In the genomic region with DNA sequence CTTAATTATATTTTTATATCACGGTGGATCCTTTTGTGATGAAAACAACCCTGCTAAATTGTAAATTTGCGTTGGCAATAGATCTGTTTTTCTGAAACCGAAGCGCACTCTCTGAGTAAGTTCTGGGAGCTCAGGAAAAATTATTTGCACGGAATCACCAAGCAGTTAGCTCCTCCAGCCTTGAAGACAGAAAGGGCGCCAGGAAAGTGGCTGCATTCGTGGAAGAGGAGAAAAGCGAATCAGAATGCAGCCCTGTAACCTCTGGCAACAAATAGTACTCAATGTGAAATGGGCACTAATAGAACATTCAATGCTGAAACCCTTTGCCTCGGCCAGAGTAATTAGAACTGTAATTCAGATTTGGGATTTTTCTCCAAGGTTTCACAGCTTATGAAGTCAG, we compare ENCODE assay signal across 22 cellular contexts.
A peak's percentile ranks its signal among the peaks of the same experiment; 100 is the strongest.
DNase-seq lines count a peak whose midpoint lies in the region; ATAC-seq, FAIRE-seq and TF ChIP-seq lines count a peak whose summit lies in the region.
"Had no signal": no experiment of that assay in that cellular context is flagged by ENCODE, and none has a peak within 500 bp of the region (broad histone marks: within the 10 kb centered on the region; RNA-seq: fewer than 3 reads in every experiment).

No MANE protein-coding gene starts in this region.

- H3K36me3 ChIP-seq in astrocyte (ENCODE audit: insufficient read depth, low read length) (no peaks in the 10 kb centered on the region), uterus (no peaks in the 10 kb centered on the region), endodermal cell (ENCODE audit: control insufficient read depth, insufficient read depth, low read length) (no peaks in the 10 kb centered on the region)
- H3K36me3 ChIP-seq in naive thymus-derived CD4-positive, alpha-beta T cell (ENCODE audit: control insufficient read depth in 2 of 3, insufficient read depth in 3 of 3, low read length in 3 of 3) = no peaks in the 10 kb centered on the region

- H4K20me1 ChIP-seq in astrocyte (ENCODE audit: insufficient read depth, low read length) = no peaks in the 10 kb centered on the region

- DNase-seq in Ammon's horn (ENCODE audit: low spot score) (peak; percentile 68), astrocyte (ENCODE audit: low read depth) (no peak), globus pallidus (ENCODE audit: low spot score) (peak; percentile 63), nucleus accumbens (lab: John Stamatoyannopoulos, UW) (peak in 31 of 56 donors; percentile 1 to 64 (median 21)), hepatic stellate cell (ENCODE audit: low spot score) (no peak), uterus (no peak), endodermal cell (no peak)
- DNase-seq in naive thymus-derived CD4-positive, alpha-beta T cell = no peak
- DNase-seq: 8988T; CD4-positive, CD25-positive, alpha-beta regulatory T cell; COR-L47; GF-D8; HCEC 1CT; IMR-90; NCI-H1092; NCI-H146; NCI-H2081; NCI-H2171 treated with DMSO at 0.1 percent for 48 hours; NCI-H748 treated with DMSO at 0.1 percent for 48 hours; Right ventricle myocardium superior had no signal

- H3K27me3 Mint-ChIP-seq in astrocyte (ENCODE audit: low read depth, unreplicated experiment) (no peaks in the 10 kb centered on the region), endodermal cell (ENCODE audit: insufficient read depth) (no peaks in the 10 kb centered on the region)
- H3K27me3 Mint-ChIP-seq in naive thymus-derived CD4-positive, alpha-beta T cell = peaks cover 0 to 10% (median 1%) of the 10 kb centered on the region in 5 donors
- H3K27me3 Mint-ChIP-seq: B cell; CD4-positive, CD25-positive, alpha-beta regulatory T cell had no signal

- no peak for TF ChIP-seq CTCF in astrocyte (IDR thresholded peaks at IDR 0.05; ENCODE audit: insufficient read depth, low read depth, low read length)
- TF ChIP-seq CTCF in uterus (IDR thresholded peaks at IDR 0.05) = no peak
- no peak for TF ChIP-seq CTCF in endodermal cell (conservative IDR thresholded peaks at IDR 0.05)

- H3K9me3 ChIP-seq in astrocyte (ENCODE audit: insufficient read depth, low read depth, low read length) = no peaks in the 10 kb centered on the region
- no peaks in the 10 kb centered on the region for H3K9me3 ChIP-seq in naive thymus-derived CD4-positive, alpha-beta T cell (ENCODE audit: control insufficient read depth in 2 of 3, low read length in 3 of 3)
- H3K9me3 ChIP-seq in uterus = no peaks in the 10 kb centered on the region
- no peaks in the 10 kb centered on the region for H3K9me3 ChIP-seq in endodermal cell (ENCODE audit: control insufficient read depth, low read length)

- no peaks in the 10 kb centered on the region for H3K79me2 ChIP-seq in astrocyte (ENCODE audit: insufficient read depth, low read length)

- H3K9ac ChIP-seq in astrocyte (ENCODE audit: low read length) (no peak overlapping the region), endodermal cell (ENCODE audit: extremely low read depth, low read length, poor library complexity, severe bottlenecking) (no peak overlapping the region)

- POLR2A ChIA-PET in naive thymus-derived CD4-positive, alpha-beta T cell (lab: Charles Lee) = no interaction called here

- H3K27ac ChIP-seq in astrocyte (ENCODE audit: low read depth, low read length) = no peak overlapping the region
- no peak overlapping the region for H3K27ac ChIP-seq in naive thymus-derived CD4-positive, alpha-beta T cell (ENCODE audit: low read depth, low read length)
- no peak overlapping the region for H3K27ac ChIP-seq in uterus
- H3K27ac ChIP-seq in endodermal cell (ENCODE audit: low read depth, low read length) = no peak overlapping the region

- WGBS in endodermal cell (ENCODE audit: insufficient coverage in 1 of 2, insufficient read length in 1 of 2), 2 experiments = 90 to 94% methylated on average over 9 of the region's 9 CpGs

- H3K4me1 Mint-ChIP-seq in astrocyte (ENCODE audit: low read depth, unreplicated experiment) (no peaks in the 10 kb centered on the region), endodermal cell (no peaks in the 10 kb centered on the region)
- H3K4me1 Mint-ChIP-seq in naive thymus-derived CD4-positive, alpha-beta T cell = no peaks in the 10 kb centered on the region
- H3K4me1 Mint-ChIP-seq: B cell; CD4-positive, CD25-positive, alpha-beta regulatory T cell had no signal

- H3K4me2 ChIP-seq in astrocyte (ENCODE audit: low read length) = peak overlapping the region; percentile 15

- H3K9me3 Mint-ChIP-seq in astrocyte (ENCODE audit: unreplicated experiment) = no peaks in the 10 kb centered on the region
- peaks cover 0 to 5% (median 0%) of the 10 kb centered on the region in 11 donors for H3K9me3 Mint-ChIP-seq in naive thymus-derived CD4-positive, alpha-beta T cell
- no peaks in the 10 kb centered on the region for H3K9me3 Mint-ChIP-seq in endodermal cell

- no peak overlapping the region for H3K27ac Mint-ChIP-seq in astrocyte (ENCODE audit: unreplicated experiment)
- H3K27ac Mint-ChIP-seq in naive thymus-derived CD4-positive, alpha-beta T cell = no peak overlapping the region
- H3K27ac Mint-ChIP-seq in endodermal cell = no peak overlapping the region
- H3K27ac Mint-ChIP-seq: B cell; CD4-positive, CD25-positive, alpha-beta regulatory T cell had no signal

- intact Hi-C loops in naive thymus-derived CD4-positive, alpha-beta T cell (cut with micrococcal nuclease) = no loop called here
- intact Hi-C loops in uterus (cut with DNase I; ENCODE audit: low total_unique reads) = no loop called here

- no peaks in the 10 kb centered on the region for H3K4me1 ChIP-seq in astrocyte (ENCODE audit: insufficient read depth, low read length)
- H3K4me1 ChIP-seq in naive thymus-derived CD4-positive, alpha-beta T cell (ENCODE audit: control insufficient read depth in 2 of 2, insufficient read depth in 2 of 2, low read length in 2 of 2) = no peaks in the 10 kb centered on the region
- no peaks in the 10 kb centered on the region for H3K4me1 ChIP-seq in uterus
- no peaks in the 10 kb centered on the region for H3K4me1 ChIP-seq in endodermal cell (ENCODE audit: control insufficient read depth, insufficient read depth, low read length)

- H3K4me3 Mint-ChIP-seq in astrocyte (ENCODE audit: unreplicated experiment) (no peak overlapping the region), endodermal cell (no peak overlapping the region)
- H3K4me3 Mint-ChIP-seq in naive thymus-derived CD4-positive, alpha-beta T cell = no peak overlapping the region
- H3K4me3 Mint-ChIP-seq: B cell; CD4-positive, CD25-positive, alpha-beta regulatory T cell had no signal

- TF ChIP-seq POLR2A in uterus (IDR thresholded peaks at IDR 0.05) = no peak

- peak overlapping the region; percentile 7 for H2AFZ ChIP-seq in astrocyte (ENCODE audit: low read depth, low read length)

- CTCF ChIA-PET in naive thymus-derived CD4-positive, alpha-beta T cell (lab: Charles Lee) = no interaction called here

- H3K4me3 ChIP-seq in astrocyte (ENCODE audit: insufficient read depth, low read depth, low read length) (no peak overlapping the region), uterus (no peak overlapping the region), endodermal cell (ENCODE audit: low read length) (no peak overlapping the region)
- H3K4me3 ChIP-seq in naive thymus-derived CD4-positive, alpha-beta T cell (ENCODE audit: low read length) = no peak overlapping the region

- no peak for FAIRE-seq in astrocyte (lab: Jason Lieb, UNC)
- FAIRE-seq: HTR-8/SVneo had no signal

- H3K36me3 Mint-ChIP-seq in astrocyte (ENCODE audit: low read depth, unreplicated experiment) (no peaks in the 10 kb centered on the region), endodermal cell (ENCODE audit: low read depth) (no peaks in the 10 kb centered on the region)
- no peaks in the 10 kb centered on the region for H3K36me3 Mint-ChIP-seq in naive thymus-derived CD4-positive, alpha-beta T cell
- H3K36me3 Mint-ChIP-seq: CD4-positive, CD25-positive, alpha-beta regulatory T cell had no signal

- no peak for ATAC-seq in naive thymus-derived CD4-positive, alpha-beta T cell

- H3K27me3 ChIP-seq in astrocyte (ENCODE audit: insufficient read depth, low read length) (no peaks in the 10 kb centered on the region), uterus (no peaks in the 10 kb centered on the region), endodermal cell (ENCODE audit: control insufficient read depth, insufficient read depth, low read length, poor library complexity, severe bottlenecking) (no peaks in the 10 kb centered on the region)
- no peaks in the 10 kb centered on the region for H3K27me3 ChIP-seq in naive thymus-derived CD4-positive, alpha-beta T cell (ENCODE audit: control insufficient read depth in 2 of 2, insufficient read depth in 2 of 2, low read length in 2 of 2)

Comparison
In these comparisons a context has a peak if more than half of its experiments do, and no peak if none do; other contexts are left out.
1. DNase-seq: peak in Ammon's horn (single experiment), globus pallidus (single experiment) and nucleus accumbens (31 of 56); none in astrocyte (single experiment), hepatic stellate cell (single experiment), naive thymus-derived CD4-positive, alpha-beta T cell (0 of 9), uterus (0 of 2) and endodermal cell (single experiment).